8 cellular contexts compared by ENCODE assay signal in genomic region chr9:128372188-128372641, GRCh38. TPM values are rescaled to one million over a fixed set of nuclear protein-coding genes. Genes with fewer than 3 reads are reported as not detected.
A peak's percentile ranks its signal among the peaks of the same experiment; 100 is the strongest.
DNase-seq lines count a peak whose midpoint lies in the region; ATAC-seq lines count a peak whose summit lies in the region.

No MANE protein-coding gene starts in this region.

- H3K4me3 ChIP-seq in iPS-20b (ENCODE audit: low read length), result peak overlapping the region; percentile 94

- POLR2A ChIA-PET in activated naive CD8-positive, alpha-beta T cell treated with anti-CD3 and anti-CD28 coated beads, Interleukin-2, amount 10 ng/mL, durations not matched to agents 7 days and 5 days (lab: Charles Lee), result interaction anchor here (0.5 to 2.7 kb wide), 9 partner anchors 10 to 296 kb away, joined by 3 to 23 read pairs (median 5); partner anchors contain the start of genes CERCAM and SPTAN1

- DNase-seq in activated T-cell treated with anti-CD3 and anti-CD28 coated beads, Interleukin-2, amount 50 U/mL, for 4 hours, result no peak
- no peak for DNase-seq in activated T-cell treated with anti-CD3 and anti-CD28 coated beads for 4 hours
- no peak for DNase-seq in activated naive CD8-positive, alpha-beta T cell treated with anti-CD3 and anti-CD28 coated beads, Interleukin-2, amount 10 ng/mL, durations not matched to agents 7 days and 5 days
- no peak for DNase-seq in stimulated activated naive B cell treated with anti-CD40 and anti-IgM and Interleukin-4, amounts not matched to agents 10 μg/mL and 1 μg/mL and 100 μg/mL, for 72 hours
- no peak for DNase-seq in NCI-H1048 (lab: John Stamatoyannopoulos, UW)

- H3K9me3 Mint-ChIP-seq in activated T-cell treated with anti-CD3 and anti-CD28 coated beads, Interleukin-2, amount 50 U/mL, for 4 hours, result no peaks in the 10 kb centered on the region
- H3K9me3 Mint-ChIP-seq in activated naive CD8-positive, alpha-beta T cell treated with anti-CD3 and anti-CD28 coated beads, Interleukin-2, amount 10 ng/mL, durations not matched to agents 7 days and 5 days, result no peaks in the 10 kb centered on the region
- H3K9me3 Mint-ChIP-seq in stimulated activated naive B cell treated with anti-CD40 and anti-IgM and Interleukin-4, amounts not matched to agents 10 μg/mL and 1 μg/mL and 100 μg/mL, for 72 hours, result no peaks in the 10 kb centered on the region

- peaks cover 21% of the 10 kb centered on the region for H3K27me3 ChIP-seq in iPS-20b (ENCODE audit: insufficient read depth, low read length)

- H3K4me1 Mint-ChIP-seq in activated T-cell treated with anti-CD3 and anti-CD28 coated beads, Interleukin-2, amount 50 U/mL, for 4 hours (ENCODE audit: low read depth), result peaks cover 28% of the 10 kb centered on the region
- peaks cover 25% of the 10 kb centered on the region for H3K4me1 Mint-ChIP-seq in activated naive CD8-positive, alpha-beta T cell treated with anti-CD3 and anti-CD28 coated beads, Interleukin-2, amount 10 ng/mL, durations not matched to agents 7 days and 5 days
- H3K4me1 Mint-ChIP-seq in stimulated activated naive B cell treated with anti-CD40 and anti-IgM and Interleukin-4, amounts not matched to agents 10 μg/mL and 1 μg/mL and 100 μg/mL, for 72 hours, result peaks cover 20 to 40% of the 10 kb centered on the region in 2 donors

- H3K9me3 ChIP-seq in iPS-20b (ENCODE audit: insufficient read depth, low read depth, low read length), result no peaks in the 10 kb centered on the region

- no peaks in the 10 kb centered on the region for H3K27me3 Mint-ChIP-seq in activated T-cell treated with anti-CD3 and anti-CD28 coated beads, Interleukin-2, amount 50 U/mL, for 4 hours (ENCODE audit: low read depth)
- no peaks in the 10 kb centered on the region for H3K27me3 Mint-ChIP-seq in activated naive CD8-positive, alpha-beta T cell treated with anti-CD3 and anti-CD28 coated beads, Interleukin-2, amount 10 ng/mL, durations not matched to agents 7 days and 5 days
- H3K27me3 Mint-ChIP-seq in stimulated activated naive B cell treated with anti-CD40 and anti-IgM and Interleukin-4, amounts not matched to agents 10 μg/mL and 1 μg/mL and 100 μg/mL, for 72 hours, result no peaks in the 10 kb centered on the region

- H3K36me3 Mint-ChIP-seq in activated T-cell treated with anti-CD3 and anti-CD28 coated beads, Interleukin-2, amount 50 U/mL, for 4 hours (ENCODE audit: insufficient read depth), result peaks cover 13% of the 10 kb centered on the region
- peaks cover 7% of the 10 kb centered on the region for H3K36me3 Mint-ChIP-seq in activated naive CD8-positive, alpha-beta T cell treated with anti-CD3 and anti-CD28 coated beads, Interleukin-2, amount 10 ng/mL, durations not matched to agents 7 days and 5 days
- peaks cover 13 to 18% of the 10 kb centered on the region in 2 donors for H3K36me3 Mint-ChIP-seq in stimulated activated naive B cell treated with anti-CD40 and anti-IgM and Interleukin-4, amounts not matched to agents 10 μg/mL and 1 μg/mL and 100 μg/mL, for 72 hours

- peak overlapping the region; percentile 90 for H3K27ac Mint-ChIP-seq in activated naive CD8-positive, alpha-beta T cell treated with anti-CD3 and anti-CD28 coated beads, Interleukin-2, amount 10 ng/mL, durations not matched to agents 7 days and 5 days
- H3K27ac Mint-ChIP-seq in stimulated activated naive B cell treated with anti-CD40 and anti-IgM and Interleukin-4, amounts not matched to agents 10 μg/mL and 1 μg/mL and 100 μg/mL, for 72 hours, result peak overlapping the region; percentile 20

- ATAC-seq in activated T-cell treated with anti-CD3 and anti-CD28 coated beads, Interleukin-2, amount 50 U/mL, for 4 hours, result no peak
- ATAC-seq in activated naive CD8-positive, alpha-beta T cell treated with anti-CD3 and anti-CD28 coated beads, Interleukin-2, amount 10 ng/mL, durations not matched to agents 7 days and 5 days (ENCODE audit: low read depth), result no peak
- ATAC-seq in stimulated activated naive B cell treated with anti-CD40 and anti-IgM and Interleukin-4, amounts not matched to agents 10 μg/mL and 1 μg/mL and 100 μg/mL, for 72 hours (replicated peaks), result no peak
- ATAC-seq in HG02884 (IDR thresholded peaks at IDR 0.05; ENCODE audit: unreplicated experiment) (no peak), HG02981 (IDR thresholded peaks at IDR 0.05; ENCODE audit: unreplicated experiment) (no peak)

- H3K9ac ChIP-seq in iPS-20b (ENCODE audit: low read depth, low read length), result peak overlapping the region; percentile 84; the same call in 1 of the 2 replicates

- no peaks in the 10 kb centered on the region for H3K36me3 ChIP-seq in iPS-20b (ENCODE audit: insufficient read depth, low read depth, low read length)

- H3K4me1 ChIP-seq in iPS-20b (ENCODE audit: insufficient read depth, low read length), result peaks cover 6% of the 10 kb centered on the region

- H3K27ac ChIP-seq in iPS-20b (ENCODE audit: low read length), result no peak overlapping the region

- H3K4me3 Mint-ChIP-seq in activated T-cell treated with anti-CD3 and anti-CD28 coated beads, Interleukin-2, amount 50 U/mL, for 4 hours, result peak overlapping the region; percentile 97
- H3K4me3 Mint-ChIP-seq in activated naive CD8-positive, alpha-beta T cell treated with anti-CD3 and anti-CD28 coated beads, Interleukin-2, amount 10 ng/mL, durations not matched to agents 7 days and 5 days, result peak overlapping the region; percentile 93
- H3K4me3 Mint-ChIP-seq in stimulated activated naive B cell treated with anti-CD40 and anti-IgM and Interleukin-4, amounts not matched to agents 10 μg/mL and 1 μg/mL and 100 μg/mL, for 72 hours, result peak overlapping the region; percentile 91 to 98

RNA-seq across cellular contexts. Expression of gene URM1, which starts 1.0 kb away (rescaled TPM):
- 100 to 1,000 TPM in 2 of 3 donors, 10 to 100 TPM in 1; 93.3 to 106 (median 104) TPM for total RNA-seq in activated T-cell treated with anti-CD3 and anti-CD28 coated beads, Interleukin-2, amount 50 U/mL, for 4 hours
- 10 to 100 TPM; 60.7 to 63.4 TPM for total RNA-seq in activated naive CD8-positive, alpha-beta T cell treated with anti-CD3 and anti-CD28 coated beads, Interleukin-2, amount 10 ng/mL, durations not matched to agents 7 days and 5 days

RNA-seq across cellular contexts. Expression of gene SLC27A4, which starts 31.9 kb away (rescaled TPM):
- total RNA-seq in activated T-cell treated with anti-CD3 and anti-CD28 coated beads, Interleukin-2, amount 50 U/mL, for 4 hours, result 10 to 100 TPM; 51.3 to 59.0 (median 56.0) TPM
- total RNA-seq in activated naive CD8-positive, alpha-beta T cell treated with anti-CD3 and anti-CD28 coated beads, Interleukin-2, amount 10 ng/mL, durations not matched to agents 7 days and 5 days, result 10 to 100 TPM; 13.6 to 13.9 TPM

RNA-seq across cellular contexts. Expression of gene CERCAM, which starts 48.4 kb away (rescaled TPM):
- under 1 TPM; 0.30 to 0.63 (median 0.34) TPM for total RNA-seq in activated T-cell treated with anti-CD3 and anti-CD28 coated beads, Interleukin-2, amount 50 U/mL, for 4 hours
- 1 to 10 TPM; 3.5 to 3.7 TPM for total RNA-seq in activated naive CD8-positive, alpha-beta T cell treated with anti-CD3 and anti-CD28 coated beads, Interleukin-2, amount 10 ng/mL, durations not matched to agents 7 days and 5 days

RNA-seq across cellular contexts. Expression of gene COQ4, which starts 49.6 kb away (rescaled TPM):
- 10 to 100 TPM; 60.7 to 63.9 (median 62.4) TPM for total RNA-seq in activated T-cell treated with anti-CD3 and anti-CD28 coated beads, Interleukin-2, amount 50 U/mL, for 4 hours
- total RNA-seq in activated naive CD8-positive, alpha-beta T cell treated with anti-CD3 and anti-CD28 coated beads, Interleukin-2, amount 10 ng/mL, durations not matched to agents 7 days and 5 days, result 10 to 100 TPM; 34.9 to 35.1 TPM

RNA-seq across cellular contexts. Expression of gene TRUB2, which starts 50.0 kb away (rescaled TPM):
- total RNA-seq in activated T-cell treated with anti-CD3 and anti-CD28 coated beads, Interleukin-2, amount 50 U/mL, for 4 hours, result 10 to 100 TPM; 64.6 to 71.7 (median 69.7) TPM
- total RNA-seq in activated naive CD8-positive, alpha-beta T cell treated with anti-CD3 and anti-CD28 coated beads, Interleukin-2, amount 10 ng/mL, durations not matched to agents 7 days and 5 days, result 10 to 100 TPM; 18.7 to 21.0 TPM
